ENCODE assay signal across 8 cellular contexts in the genomic region with DNA sequence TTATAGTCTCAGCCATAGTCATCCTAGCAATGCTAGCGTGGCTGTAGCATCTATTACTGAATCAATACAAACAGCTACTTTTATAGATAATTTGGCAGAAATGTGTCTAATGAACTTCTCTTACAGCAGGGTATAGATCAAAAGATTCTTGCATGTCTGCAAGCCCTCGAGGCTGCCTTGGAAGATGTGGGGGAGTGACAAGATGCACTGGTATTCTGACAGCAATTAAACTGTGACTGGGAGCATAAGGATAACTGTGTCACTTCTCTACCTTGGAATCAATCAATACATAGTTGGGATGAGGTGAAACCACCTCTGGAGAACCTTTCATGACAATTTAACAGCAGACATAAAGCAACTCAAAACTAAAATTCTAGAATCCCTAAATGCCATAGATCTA. TPM values are rescaled to one million over a fixed set of nuclear protein-coding genes. Genes with fewer than 3 reads are reported as not detected.
"Had no signal": no experiment of that assay in that cellular context is flagged by ENCODE, and none has a peak within 500 bp of the region (broad histone marks: within the 10 kb centered on the region; RNA-seq: fewer than 3 reads in every experiment).

No MANE protein-coding gene starts in this region.

- H3K27ac ChIP-seq: HL-60 had no signal

- ATAC-seq: GM23338, K562 had no signal

- H3K4me3 ChIP-seq: GM23338, K562 had no signal

- H3K27ac Mint-ChIP-seq: GM23338, H9 had no signal

- H3K4me1 Mint-ChIP-seq: GM23338 had no signal

- DNase-seq: H9, HCEC 1CT, IMR-90, KG1 had no signal

- H3K4me3 Mint-ChIP-seq: GM23338, H9 had no signal

RNA-seq across cellular contexts. Expression of gene MYO3B, which starts 59.3 kb away (rescaled TPM):
- total RNA-seq: HT1080, IMR-90 had no signal
- polyA plus RNA-seq: GM23338 had no signal
